Comparison of ENCODE assay signal across 15 cellular contexts in the genomic region with DNA sequence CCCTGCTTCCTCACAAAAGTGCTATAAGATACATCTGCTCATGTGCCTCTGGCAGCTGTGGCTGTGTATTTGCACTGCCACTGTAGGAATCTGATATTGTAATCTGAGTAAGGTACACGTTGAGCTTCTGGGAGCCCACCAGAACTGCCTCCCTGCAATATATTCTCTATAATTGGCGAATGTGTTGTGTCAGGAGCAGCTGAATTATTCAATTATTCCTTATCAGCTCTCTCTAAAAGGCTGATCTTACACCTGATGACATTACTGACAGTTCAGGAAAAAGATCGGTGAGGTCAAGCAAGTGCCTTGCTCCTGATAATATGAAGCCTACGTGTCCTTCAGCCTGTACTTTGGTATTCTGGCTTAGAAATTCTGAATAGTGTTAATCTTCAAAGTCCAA.
DNase-seq lines count a peak whose midpoint lies in the region; ATAC-seq and TF ChIP-seq lines count a peak whose summit lies in the region.
"Had no signal": no experiment of that assay in that cellular context is flagged by ENCODE, and none has a peak within 500 bp of the region (broad histone marks: within the 10 kb centered on the region; RNA-seq: fewer than 3 reads in every experiment).

No MANE protein-coding gene starts in this region.

- H3K9ac ChIP-seq in SU-DHL-6 (ENCODE audit: low read length): no peak overlapping the region
- H3K9ac ChIP-seq: BLaER1 treated with 17β-estradiol and CSF1 and Interleukin-3, amounts not matched to agents 10 nM and 100 nM had no signal

- no peaks in the 10 kb centered on the region; the same call in 1 of the 2 replicates for H3K4me1 ChIP-seq in BE2C
- H3K4me1 ChIP-seq: BLaER1 treated with 17β-estradiol and CSF1 and Interleukin-3, amounts not matched to agents 10 nM and 100 nM had no signal

- H3K27ac ChIP-seq in SU-DHL-6 (ENCODE audit: low read depth, low read length): no peak overlapping the region
- H3K27ac ChIP-seq: BLaER1 treated with 17β-estradiol and CSF1 and Interleukin-3, amounts not matched to agents 10 nM and 100 nM had no signal

- no peaks in the 10 kb centered on the region for H4K20me1 ChIP-seq in SU-DHL-6 (ENCODE audit: low read depth, low read length)
- H4K20me1 ChIP-seq: BLaER1 treated with 17β-estradiol and CSF1 and Interleukin-3, amounts not matched to agents 10 nM and 100 nM had no signal

- no peaks in the 10 kb centered on the region for H3K9me2 ChIP-seq in SU-DHL-6 (replicated peaks; ENCODE audit: insufficient read depth, low read length)

- no peak for ATAC-seq in GM18909 (IDR thresholded peaks at IDR 0.05; ENCODE audit: poor library complexity, unreplicated experiment)
- ATAC-seq: GM12878, GM23338 had no signal

- DNase-seq in NCI-H146 (lab: John Stamatoyannopoulos, UW): peak; percentile 19
- DNase-seq in NCI-H146 treated with DMSO at 0.1 percent for 48 hours (lab: John Stamatoyannopoulos, UW; ENCODE audit: unreplicated experiment): no peak
- DNase-seq in BE2C: peak; percentile 27
- DNase-seq in NCI-H524 treated with DMSO at 0.1 percent for 48 hours (lab: John Stamatoyannopoulos, UW): peak; percentile 27
- DNase-seq in NAMALWA (ENCODE audit: low spot score): no peak
- DNase-seq: 8988T; AML-193; CD4-positive, CD25-positive, alpha-beta regulatory T cell; DMS79; H9 had no signal

- no peaks in the 10 kb centered on the region for H3K36me3 ChIP-seq in BE2C
- H3K36me3 ChIP-seq in SU-DHL-6 (ENCODE audit: low read length): no peaks in the 10 kb centered on the region
- H3K36me3 ChIP-seq: BLaER1 treated with 17β-estradiol and CSF1 and Interleukin-3, amounts not matched to agents 10 nM and 100 nM had no signal

- H3K79me2 ChIP-seq in SU-DHL-6 (ENCODE audit: insufficient read depth, low read length): no peaks in the 10 kb centered on the region

- H3K27me3 ChIP-seq in BE2C (no peaks in the 10 kb centered on the region), SU-DHL-6 (ENCODE audit: low read length) (no peaks in the 10 kb centered on the region)
- H3K27me3 ChIP-seq: BLaER1 treated with 17β-estradiol and CSF1 and Interleukin-3, amounts not matched to agents 10 nM and 100 nM had no signal

- H3F3A ChIP-seq in SU-DHL-6 (ENCODE audit: insufficient read depth): no peaks in the 10 kb centered on the region

- peak overlapping the region; percentile 90 for H2AFZ ChIP-seq in SU-DHL-6 (ENCODE audit: low read depth, low read length, severe bottlenecking)
- H2AFZ ChIP-seq: GM23338 had no signal

- TF ChIP-seq CTCF in BE2C (IDR thresholded peaks at IDR 0.05; ENCODE audit: low read depth, low read length) (no peak), SU-DHL-6 (IDR thresholded peaks at IDR 0.05; ENCODE audit: insufficient read depth, low read length, poor library complexity, severe bottlenecking) (no peak)

- H3K4me2 ChIP-seq in SU-DHL-6 (ENCODE audit: low read depth, low read length, poor library complexity, severe bottlenecking): no peak overlapping the region
- H3K4me2 ChIP-seq: BLaER1 treated with 17β-estradiol and CSF1 and Interleukin-3, amounts not matched to agents 10 nM and 100 nM; GM23338 had no signal

- H3K9me3 ChIP-seq in BE2C (no peaks in the 10 kb centered on the region), SU-DHL-6 (ENCODE audit: insufficient read depth, low read length) (no peaks in the 10 kb centered on the region)
- H3K9me3 ChIP-seq: BLaER1 treated with 17β-estradiol and CSF1 and Interleukin-3, amounts not matched to agents 10 nM and 100 nM had no signal

- no peak overlapping the region for H3K4me3 ChIP-seq in BE2C (ENCODE audit: low read depth, low read length)
- no peak overlapping the region for H3K4me3 ChIP-seq in SU-DHL-6 (ENCODE audit: insufficient read depth, low read length, poor library complexity, severe bottlenecking)
- H3K4me3 ChIP-seq: BLaER1 treated with 17β-estradiol and CSF1 and Interleukin-3, amounts not matched to agents 10 nM and 100 nM; GM12878; GM23338 had no signal

Comparison
In these comparisons a context has a peak if more than half of its experiments do, and no peak if none do; other contexts are left out.
1. DNase-seq: peak in NCI-H146 (single experiment), BE2C (single experiment) and NCI-H524 treated with DMSO at 0.1 percent for 48 hours (single experiment); none in NCI-H146 treated with DMSO at 0.1 percent for 48 hours (single experiment) and NAMALWA (single experiment).